23 cellular contexts compared by ENCODE assay signal in genomic region chr12:4250691-4251090, GRCh38. TPM values are rescaled to one million over a fixed set of nuclear protein-coding genes. Genes with fewer than 3 reads are reported as not detected.
DNase-seq lines count a peak whose midpoint lies in the region; ATAC-seq and TF ChIP-seq lines count a peak whose summit lies in the region.
"Had no signal": no experiment of that assay in that cellular context is flagged by ENCODE, and none has a peak within 500 bp of the region (broad histone marks: within the 10 kb centered on the region; RNA-seq: fewer than 3 reads in every experiment).

No MANE protein-coding gene starts in this region.

- peak overlapping the region; percentile 27 for H4K8ac ChIP-seq in mesenchymal stem cell (ENCODE audit: low read length)

- H3K9me3 Mint-ChIP-seq in natural killer cell treated with Interleukin-12 subunit alpha and Interleukin-12 subunit beta and Interleukin-15 and Interleukin-18, amount 100 ng/mL, for 72 hours: peaks cover 3% of the 10 kb centered on the region
- no peaks in the 10 kb centered on the region for H3K9me3 Mint-ChIP-seq in natural killer cell
- H3K9me3 Mint-ChIP-seq in activated CD8-positive, alpha-beta T cell treated with anti-CD3 and anti-CD28 coated beads, Interleukin-2, amount 10 ng/mL, durations not matched to agents 7 days and 5 days (ENCODE audit: insufficient read depth): no peaks in the 10 kb centered on the region
- H3K9me3 Mint-ChIP-seq in stimulated activated naive CD8-positive, alpha-beta T cell treated with anti-CD3 and anti-CD28 coated beads, Interleukin-15, amount 100 ng/mL, for 72 hours: no peaks in the 10 kb centered on the region
- H3K9me3 Mint-ChIP-seq: HFFc6, nephron had no signal

- H3K27ac ChIP-seq in mesenchymal stem cell (ENCODE audit: low read length, poor library complexity, severe bottlenecking): no peak overlapping the region
- H3K27ac ChIP-seq: pancreas had no signal

- H3K9ac ChIP-seq in mesenchymal stem cell (ENCODE audit: low read length): no peak overlapping the region

- no peak overlapping the region for H3K4ac ChIP-seq in mesenchymal stem cell (ENCODE audit: low read depth in 1 of 2, low read length in 2 of 2)

- POLR2A ChIA-PET in activated CD8-positive, alpha-beta T cell treated with anti-CD3 and anti-CD28 coated beads, Interleukin-2, amount 10 ng/mL, durations not matched to agents 7 days and 5 days (lab: Charles Lee): interaction anchor here (0.5 to 2.4 kb wide), 4 partner anchors 18 to 366 kb away, joined by 3 to 12 read pairs (median 4); partner anchors contain the start of gene CCND2

- intact Hi-C loops in natural killer cell (cut with micrococcal nuclease): no loop called here

- no peak overlapping the region for H2BK12ac ChIP-seq in mesenchymal stem cell (ENCODE audit: low read length in 2 of 2)

- CTCF ChIA-PET in activated CD8-positive, alpha-beta T cell treated with anti-CD3 and anti-CD28 coated beads, Interleukin-2, amount 10 ng/mL, durations not matched to agents 7 days and 5 days (lab: Charles Lee): interaction anchor here (0.7 to 2.3 kb wide), 10 partner anchors 13 to 733 kb away, joined by 3 to 9 read pairs (median 4); no protein-coding TSS in a partner anchor

- no peak overlapping the region for H2BK5ac ChIP-seq in mesenchymal stem cell (ENCODE audit: low read depth, low read length, poor library complexity, severe bottlenecking)

- peak overlapping the region; percentile 9 for H3K4me3 Mint-ChIP-seq in natural killer cell treated with Interleukin-12 subunit alpha and Interleukin-12 subunit beta and Interleukin-15 and Interleukin-18, amount 100 ng/mL, for 72 hours
- no peak overlapping the region for H3K4me3 Mint-ChIP-seq in natural killer cell
- H3K4me3 Mint-ChIP-seq in activated CD8-positive, alpha-beta T cell treated with anti-CD3 and anti-CD28 coated beads, Interleukin-2, amount 10 ng/mL, durations not matched to agents 7 days and 5 days: no peak overlapping the region
- H3K4me3 Mint-ChIP-seq in stimulated activated naive CD8-positive, alpha-beta T cell treated with anti-CD3 and anti-CD28 coated beads, Interleukin-15, amount 100 ng/mL, for 72 hours: peak overlapping the region; percentile 59 to 80
- H3K4me3 Mint-ChIP-seq: CD14-positive monocyte, HFFc6, nephron had no signal

- no peak overlapping the region for H2BK120ac ChIP-seq in mesenchymal stem cell (ENCODE audit: low read depth, low read length)

- H2BK15ac ChIP-seq in mesenchymal stem cell (ENCODE audit: low read depth, poor library complexity, severe bottlenecking): no peak overlapping the region

- no peaks in the 10 kb centered on the region for H3K36me3 Mint-ChIP-seq in natural killer cell treated with Interleukin-12 subunit alpha and Interleukin-12 subunit beta and Interleukin-15 and Interleukin-18, amount 100 ng/mL, for 72 hours
- no peaks in the 10 kb centered on the region for H3K36me3 Mint-ChIP-seq in natural killer cell
- H3K36me3 Mint-ChIP-seq in activated CD8-positive, alpha-beta T cell treated with anti-CD3 and anti-CD28 coated beads, Interleukin-2, amount 10 ng/mL, durations not matched to agents 7 days and 5 days (ENCODE audit: low read depth): no peaks in the 10 kb centered on the region
- H3K36me3 Mint-ChIP-seq: CD14-positive monocyte had no signal

- no peak overlapping the region for H3K4me2 ChIP-seq in mesenchymal stem cell (ENCODE audit: low read length, poor library complexity, severe bottlenecking)

- H2AK5ac ChIP-seq in mesenchymal stem cell (ENCODE audit: low read length, severe bottlenecking): no peak overlapping the region

- H3K27me3 Mint-ChIP-seq in natural killer cell treated with Interleukin-12 subunit alpha and Interleukin-12 subunit beta and Interleukin-15 and Interleukin-18, amount 100 ng/mL, for 72 hours: peaks cover 8 to 19% of the 10 kb centered on the region in 2 donors
- H3K27me3 Mint-ChIP-seq in natural killer cell (ENCODE audit: low read depth in 2 of 2): peaks cover 17% of the 10 kb centered on the region in 2 donors
- peaks cover 2% of the 10 kb centered on the region for H3K27me3 Mint-ChIP-seq in activated CD8-positive, alpha-beta T cell treated with anti-CD3 and anti-CD28 coated beads, Interleukin-2, amount 10 ng/mL, durations not matched to agents 7 days and 5 days (ENCODE audit: low read depth)
- H3K27me3 Mint-ChIP-seq in stimulated activated naive CD8-positive, alpha-beta T cell treated with anti-CD3 and anti-CD28 coated beads, Interleukin-15, amount 100 ng/mL, for 72 hours: peaks cover 16% of the 10 kb centered on the region

- no peak overlapping the region for H3K4me3 ChIP-seq in mesenchymal stem cell (ENCODE audit: insufficient read depth in 1 of 2, low read depth in 1 of 2, low read length in 2 of 2)
- H3K4me3 ChIP-seq: pancreas had no signal

- H3K18ac ChIP-seq in mesenchymal stem cell (ENCODE audit: low read depth in 1 of 2, low read length in 2 of 2): no peak overlapping the region

- H3K9me3 ChIP-seq in mesenchymal stem cell (ENCODE audit: control insufficient read depth, low read length): no peaks in the 10 kb centered on the region
- H3K9me3 ChIP-seq: pancreas had no signal

- no peak overlapping the region for H3K23ac ChIP-seq in mesenchymal stem cell (ENCODE audit: low read length in 2 of 2)

- no peaks in the 10 kb centered on the region for H3K4me1 ChIP-seq in mesenchymal stem cell (ENCODE audit: control insufficient read depth, insufficient read depth, low read depth, low read length)
- H3K4me1 ChIP-seq: pancreas had no signal

- no peak overlapping the region for H3K14ac ChIP-seq in mesenchymal stem cell (ENCODE audit: low read length in 2 of 2)

- peaks cover 21 to 23% of the 10 kb centered on the region in 2 donors for H3K4me1 Mint-ChIP-seq in natural killer cell treated with Interleukin-12 subunit alpha and Interleukin-12 subunit beta and Interleukin-15 and Interleukin-18, amount 100 ng/mL, for 72 hours (ENCODE audit: low read depth in 2 of 2)
- peaks cover 0 to 5% of the 10 kb centered on the region in 2 donors for H3K4me1 Mint-ChIP-seq in natural killer cell
- peaks cover 11% of the 10 kb centered on the region for H3K4me1 Mint-ChIP-seq in activated CD8-positive, alpha-beta T cell treated with anti-CD3 and anti-CD28 coated beads, Interleukin-2, amount 10 ng/mL, durations not matched to agents 7 days and 5 days (ENCODE audit: low read depth)
- H3K4me1 Mint-ChIP-seq in stimulated activated naive CD8-positive, alpha-beta T cell treated with anti-CD3 and anti-CD28 coated beads, Interleukin-15, amount 100 ng/mL, for 72 hours: peaks cover 32% of the 10 kb centered on the region

- H3K27me3 ChIP-seq in mesenchymal stem cell (ENCODE audit: control insufficient read depth in 1 of 2, insufficient read depth in 1 of 2, low read length in 2 of 2): peaks cover 20 to 39% of the 10 kb centered on the region in 2 experiments
- H3K27me3 ChIP-seq: pancreas had no signal

- no peak overlapping the region for H4K91ac ChIP-seq in mesenchymal stem cell (ENCODE audit: low read length)

- 85% methylated on average over 8 of the region's 8 CpGs for WGBS in mesenchymal stem cell

- peak overlapping the region; percentile 2 to 66 for H3K27ac Mint-ChIP-seq in natural killer cell treated with Interleukin-12 subunit alpha and Interleukin-12 subunit beta and Interleukin-15 and Interleukin-18, amount 100 ng/mL, for 72 hours
- no peak overlapping the region for H3K27ac Mint-ChIP-seq in natural killer cell
- H3K27ac Mint-ChIP-seq in activated CD8-positive, alpha-beta T cell treated with anti-CD3 and anti-CD28 coated beads, Interleukin-2, amount 10 ng/mL, durations not matched to agents 7 days and 5 days: peak overlapping the region; percentile 23
- H3K27ac Mint-ChIP-seq in stimulated activated naive CD8-positive, alpha-beta T cell treated with anti-CD3 and anti-CD28 coated beads, Interleukin-15, amount 100 ng/mL, for 72 hours: peak overlapping the region; percentile 77 to 91
- H3K27ac Mint-ChIP-seq: HFFc6, nephron had no signal

- H3K79me1 ChIP-seq in mesenchymal stem cell (replicated peaks; ENCODE audit: low read length, poor library complexity, severe bottlenecking): no peaks in the 10 kb centered on the region

- peak in 1 of 2 donors; percentile 27 for ATAC-seq in natural killer cell treated with Interleukin-12 subunit alpha and Interleukin-12 subunit beta and Interleukin-15 and Interleukin-18, amount 100 ng/mL, for 72 hours
- no peak for ATAC-seq in natural killer cell
- ATAC-seq in activated CD8-positive, alpha-beta T cell treated with anti-CD3 and anti-CD28 coated beads, Interleukin-2, amount 10 ng/mL, durations not matched to agents 7 days and 5 days: peak; percentile 30
- ATAC-seq in stimulated activated naive CD8-positive, alpha-beta T cell treated with anti-CD3 and anti-CD28 coated beads, Interleukin-15, amount 100 ng/mL, for 72 hours: peak; percentile 70
- ATAC-seq: left ventricle myocardium superior, pancreas had no signal

- no peak overlapping the region for H2AFZ ChIP-seq in mesenchymal stem cell (ENCODE audit: low read depth, low read length)

- no peak for TF ChIP-seq CTCF in natural killer cell (IDR thresholded peaks at IDR 0.05)

- no peaks in the 10 kb centered on the region for H3K36me3 ChIP-seq in mesenchymal stem cell (ENCODE audit: control insufficient read depth in 1 of 2, insufficient read depth in 2 of 2, low read depth in 1 of 2, low read length in 2 of 2)
- H3K36me3 ChIP-seq: pancreas had no signal

- DNase-seq in natural killer cell treated with Interleukin-12 subunit alpha and Interleukin-12 subunit beta and Interleukin-15 and Interleukin-18, amount 100 ng/mL, for 72 hours (ENCODE audit: low spot score): no peak
- DNase-seq in natural killer cell: no peak
- no peak for DNase-seq in activated CD8-positive, alpha-beta T cell treated with anti-CD3 and anti-CD28 coated beads, Interleukin-2, amount 10 ng/mL, durations not matched to agents 7 days and 5 days
- no peak for DNase-seq in mesenchymal stem cell
- peak in 1 of 2 donors; percentile 23 for DNase-seq in stimulated activated naive CD8-positive, alpha-beta T cell treated with anti-CD3 and anti-CD28 coated beads, Interleukin-15, amount 100 ng/mL, for 72 hours
- DNase-seq in DMS53 treated with DMSO at 0.1 percent for 48 hours (lab: John Stamatoyannopoulos, UW; ENCODE audit: unreplicated experiment): no peak
- DNase-seq in activated effector memory CD4-positive, alpha-beta T cell treated with anti-CD3 and anti-CD28 coated beads, Interleukin-2, amount 50 U/mL, for 16 hours: no peak
- DNase-seq in T-helper 2 cell: no peak
- DNase-seq: activated CD4-positive, CD25-positive, alpha-beta regulatory T cell treated with anti-CD3 and anti-CD28 coated beads, Interleukin-2, amount 50 U/mL, for 72 hours; activated effector memory CD4-positive, alpha-beta T cell treated with Interleukin-2 at 50 U/mL for 16 hours; anterior cingulate cortex; effector memory CD4-positive, alpha-beta T cell; glutamatergic neuron; GOT3; HFFc6; KG1; left ventricle myocardium superior; NCI-H1436 treated with DMSO at 0.1 percent for 48 hours; NCI-H748 treated with DMSO at 0.1 percent for 48 hours; pancreas had no signal

RNA-seq across cellular contexts. Expression of gene CCND2, which starts 22.9 kb away (rescaled TPM):
- total RNA-seq in natural killer cell treated with Interleukin-12 subunit alpha and Interleukin-12 subunit beta and Interleukin-15 and Interleukin-18, amount 100 ng/mL, for 72 hours: 1,000 to 10,000 TPM in 1 of 2 donors, 100 to 1,000 TPM in 1; 942 to 1,190 TPM
- 100 to 1,000 TPM; 164 to 247 (median 228) TPM for total RNA-seq in natural killer cell
- total RNA-seq in activated CD8-positive, alpha-beta T cell treated with anti-CD3 and anti-CD28 coated beads, Interleukin-2, amount 10 ng/mL, durations not matched to agents 7 days and 5 days: 100 to 1,000 TPM; 572 to 592 TPM
- 42.1 TPM for polyA plus RNA-seq in mesenchymal stem cell (2013, experiment 1 of 2)
- 38.2 TPM for polyA plus RNA-seq in mesenchymal stem cell (2013, experiment 2 of 2)
- total RNA-seq: RPMI7951 had no signal

Comparison
In these comparisons a context has a peak if more than half of its experiments do, and no peak if none do; other contexts are left out.
1. H3K27ac Mint-ChIP-seq: peak in natural killer cell treated with Interleukin-12 subunit alpha and Interleukin-12 subunit beta and Interleukin-15 and Interleukin-18, amount 100 ng/mL, for 72 hours (2 of 2), activated CD8-positive, alpha-beta T cell treated with anti-CD3 and anti-CD28 coated beads, Interleukin-2, amount 10 ng/mL, durations not matched to agents 7 days and 5 days (single experiment) and stimulated activated naive CD8-positive, alpha-beta T cell treated with anti-CD3 and anti-CD28 coated beads, Interleukin-15, amount 100 ng/mL, for 72 hours (2 of 2); none in natural killer cell (0 of 2).
2. H3K4me3 Mint-ChIP-seq: peak in natural killer cell treated with Interleukin-12 subunit alpha and Interleukin-12 subunit beta and Interleukin-15 and Interleukin-18, amount 100 ng/mL, for 72 hours (single experiment) and stimulated activated naive CD8-positive, alpha-beta T cell treated with anti-CD3 and anti-CD28 coated beads, Interleukin-15, amount 100 ng/mL, for 72 hours (2 of 2); none in natural killer cell (single experiment) and activated CD8-positive, alpha-beta T cell treated with anti-CD3 and anti-CD28 coated beads, Interleukin-2, amount 10 ng/mL, durations not matched to agents 7 days and 5 days (single experiment).
3. ATAC-seq: peak in activated CD8-positive, alpha-beta T cell treated with anti-CD3 and anti-CD28 coated beads, Interleukin-2, amount 10 ng/mL, durations not matched to agents 7 days and 5 days (single experiment) and stimulated activated naive CD8-positive, alpha-beta T cell treated with anti-CD3 and anti-CD28 coated beads, Interleukin-15, amount 100 ng/mL, for 72 hours (single experiment); none in natural killer cell (0 of 3).